ENCODE assay signal across 21 cellular contexts in genomic region chr10:124143721-124144120, GRCh38.
"Had no signal": no experiment of that assay in that cellular context is flagged by ENCODE, and none has a peak within 500 bp of the region (broad histone marks: within the 10 kb centered on the region; RNA-seq: fewer than 3 reads in every experiment).

No MANE protein-coding gene starts in this region.

- H3K4me2 ChIP-seq: hepatocyte had no signal

- H3K27ac Mint-ChIP-seq: natural killer cell; stimulated activated effector memory CD8-positive, alpha-beta T cell treated with anti-CD3 and anti-CD28 coated beads, Interleukin-12 subunit alpha, Interleukin-12 subunit beta, amount 100 ng/mL, for 72 hours had no signal

- H3K79me2 ChIP-seq: hepatocyte, parathyroid adenoma had no signal

- H3K9ac ChIP-seq: parathyroid adenoma had no signal

- H3K27ac ChIP-seq: esophagus muscularis mucosa, foreskin keratinocyte, hepatocyte, parathyroid adenoma, prostate gland, right atrium auricular region, thyroid gland had no signal

- H3K9me3 ChIP-seq: esophagus muscularis mucosa, gastroesophageal sphincter, prostate gland, thyroid gland had no signal

- H3K4me1 ChIP-seq: foreskin keratinocyte, prostate gland had no signal

- H3K36me3 Mint-ChIP-seq: natural killer cell; stimulated activated effector memory CD8-positive, alpha-beta T cell treated with anti-CD3 and anti-CD28 coated beads, Interleukin-12 subunit alpha, Interleukin-12 subunit beta, amount 100 ng/mL, for 72 hours had no signal

- H3K4me3 Mint-ChIP-seq: natural killer cell; stimulated activated effector memory CD8-positive, alpha-beta T cell treated with anti-CD3 and anti-CD28 coated beads, Interleukin-12 subunit alpha, Interleukin-12 subunit beta, amount 100 ng/mL, for 72 hours had no signal

- H2AFZ ChIP-seq: hepatocyte, parathyroid adenoma had no signal

- DNase-seq: dermis blood vessel endothelial cell; effector memory CD4-positive, alpha-beta T cell; foreskin keratinocyte; heart left ventricle; left cardiac atrium; natural killer cell; stimulated activated CD4-positive, alpha-beta T cell treated with anti-CD3 and anti-CD28 coated beads, Interleukin-4, amount 100 ng/mL, for 1 hour; stimulated activated naive CD4-positive, alpha-beta T cell treated with Interleukin-2 at 50 U/mL for 16 hours; stomach; thyroid gland; trophoblast cell had no signal

- H3K4me1 Mint-ChIP-seq: stimulated activated effector memory CD8-positive, alpha-beta T cell treated with anti-CD3 and anti-CD28 coated beads, Interleukin-12 subunit alpha, Interleukin-12 subunit beta, amount 100 ng/mL, for 72 hours had no signal

- H3K9me3 Mint-ChIP-seq: natural killer cell; stimulated activated effector memory CD8-positive, alpha-beta T cell treated with anti-CD3 and anti-CD28 coated beads, Interleukin-12 subunit alpha, Interleukin-12 subunit beta, amount 100 ng/mL, for 72 hours had no signal

- H3K4me3 ChIP-seq: coronary artery, esophagus muscularis mucosa, gastroesophageal sphincter, heart left ventricle, hepatocyte, left lung, prostate gland, right atrium auricular region, stomach, thyroid gland had no signal

- ATAC-seq: gastroesophageal sphincter; heart left ventricle; left cardiac atrium; left lung; sciatic nerve; stimulated activated effector memory CD8-positive, alpha-beta T cell treated with anti-CD3 and anti-CD28 coated beads, Interleukin-12 subunit alpha, Interleukin-12 subunit beta, amount 100 ng/mL, for 72 hours had no signal

- H3K27me3 ChIP-seq: esophagus muscularis mucosa, foreskin keratinocyte, gastroesophageal sphincter, heart left ventricle, hepatocyte, left lung, right atrium auricular region, stomach, thyroid gland had no signal

- H3K36me3 ChIP-seq: esophagus muscularis mucosa, gastroesophageal sphincter, heart left ventricle, left lung, prostate gland, right atrium auricular region, stomach, thyroid gland had no signal
